Comparison of ENCODE assay signal across 10 cellular contexts in genomic region chr21:35565204-35565611, GRCh38.
DNase-seq lines count a peak whose midpoint lies in the region; ATAC-seq lines count a peak whose summit lies in the region.
"Had no signal": no experiment of that assay in that cellular context is flagged by ENCODE, and none has a peak within 500 bp of the region (broad histone marks: within the 10 kb centered on the region; RNA-seq: fewer than 3 reads in every experiment).

No MANE protein-coding gene starts in this region.

- H2BK120ac ChIP-seq in trophoblast cell (ENCODE audit: insufficient read depth, low read length, poor library complexity): no peak overlapping the region

- ATAC-seq in GM21381 (IDR thresholded peaks at IDR 0.05; ENCODE audit: unreplicated experiment): no peak
- no peak for ATAC-seq in HG02884 (IDR thresholded peaks at IDR 0.05; ENCODE audit: unreplicated experiment)

- H3K9me3 Mint-ChIP-seq in activated CD4-positive, alpha-beta memory T cell treated with anti-CD3 and anti-CD28 coated beads for 36 hours: no peaks in the 10 kb centered on the region

- no peak overlapping the region for H2AK5ac ChIP-seq in trophoblast cell (ENCODE audit: low read length)

- H3K27me3 ChIP-seq in esophagus (ENCODE audit: control insufficient read depth in 1 of 2, insufficient read depth in 2 of 2, low read length in 2 of 2) (no peaks in the 10 kb centered on the region), trophoblast cell (ENCODE audit: insufficient read depth, low read length) (no peaks in the 10 kb centered on the region)

- H3K4ac ChIP-seq in trophoblast cell (ENCODE audit: low read depth, low read length): no peak overlapping the region

- no peak overlapping the region for H3K4me2 ChIP-seq in trophoblast cell (ENCODE audit: low read length)

- no peak overlapping the region for H4K91ac ChIP-seq in trophoblast cell (ENCODE audit: low read depth, low read length)

- no peaks in the 10 kb centered on the region for H3K36me3 Mint-ChIP-seq in activated CD4-positive, alpha-beta memory T cell treated with anti-CD3 and anti-CD28 coated beads for 36 hours

- no peak overlapping the region for H3K23ac ChIP-seq in trophoblast cell (ENCODE audit: low read length)

- no peaks in the 10 kb centered on the region for H3K79me2 ChIP-seq in trophoblast cell (ENCODE audit: control insufficient read depth, insufficient read depth, low read length, poor library complexity)

- H3K27ac ChIP-seq in esophagus (ENCODE audit: low read depth in 2 of 2, low read length in 1 of 2) (peak overlapping the region; percentile 64 to 79), trophoblast cell (ENCODE audit: low read depth, low read length) (no peak overlapping the region)

- 37 to 41% methylated on average over 5 of the region's 5 CpGs for WGBS in esophagus, 2 donors
- no CpG with 5 or more reads among the region's 5 CpGs for WGBS in trophoblast cell (ENCODE audit: extremely low coverage, insufficient coverage, insufficient read length)

- H3K14ac ChIP-seq in trophoblast cell (ENCODE audit: low read length): no peak overlapping the region

- POLR2A ChIA-PET in activated CD4-positive, alpha-beta memory T cell treated with anti-CD3 and anti-CD28 coated beads for 36 hours (lab: Charles Lee): no interaction called here

- H4K8ac ChIP-seq in trophoblast cell (ENCODE audit: low read depth, low read length): no peak overlapping the region

- H3K4me3 ChIP-seq in esophagus (ENCODE audit: low read depth in 1 of 2, low read length in 2 of 2) (no peak overlapping the region), trophoblast cell (ENCODE audit: low read depth, low read length) (no peak overlapping the region)

- H3K18ac ChIP-seq in trophoblast cell (ENCODE audit: low read length): no peak overlapping the region

- H3K4me3 Mint-ChIP-seq in activated CD4-positive, alpha-beta memory T cell treated with anti-CD3 and anti-CD28 coated beads for 36 hours: no peak overlapping the region
- H3K4me3 Mint-ChIP-seq: nephron progenitor cell had no signal

- peaks cover 16% of the 10 kb centered on the region for H3K27me3 Mint-ChIP-seq in activated CD4-positive, alpha-beta memory T cell treated with anti-CD3 and anti-CD28 coated beads for 36 hours

- CTCF ChIA-PET in activated CD4-positive, alpha-beta memory T cell treated with anti-CD3 and anti-CD28 coated beads for 36 hours (lab: Charles Lee): no interaction called here

- no peak overlapping the region for H3K9ac ChIP-seq in trophoblast cell (ENCODE audit: low read length)

- H3K79me1 ChIP-seq in trophoblast cell (ENCODE audit: low read length): no peaks in the 10 kb centered on the region

- intact Hi-C loops in activated CD4-positive, alpha-beta memory T cell treated with anti-CD3 and anti-CD28 coated beads for 36 hours (cut with micrococcal nuclease): no loop called here

- H3K4me1 Mint-ChIP-seq in activated CD4-positive, alpha-beta memory T cell treated with anti-CD3 and anti-CD28 coated beads for 36 hours (ENCODE audit: low read depth): no peaks in the 10 kb centered on the region

- no peak overlapping the region for H2BK12ac ChIP-seq in trophoblast cell (ENCODE audit: low read length)

- no peak overlapping the region for H2AFZ ChIP-seq in trophoblast cell (ENCODE audit: insufficient read depth, low read length, poor library complexity)

- H3K36me3 ChIP-seq in esophagus (ENCODE audit: control insufficient read depth in 2 of 2, insufficient read depth in 2 of 2, low read length in 1 of 2) (no peaks in the 10 kb centered on the region), trophoblast cell (ENCODE audit: control insufficient read depth in 1 of 2, insufficient read depth in 2 of 2, low read length in 2 of 2) (no peaks in the 10 kb centered on the region)

- no peak overlapping the region for H4K12ac ChIP-seq in trophoblast cell (ENCODE audit: low read depth, low read length)

- H2BK5ac ChIP-seq in trophoblast cell (ENCODE audit: low read depth, low read length, poor library complexity): no peak overlapping the region

- H3K4me1 ChIP-seq in esophagus (ENCODE audit: control insufficient read depth in 2 of 2, insufficient read depth in 2 of 2, low read length in 1 of 2): peaks cover 0 to 12% of the 10 kb centered on the region in 2 donors
- H3K4me1 ChIP-seq in trophoblast cell (ENCODE audit: control insufficient read depth in 1 of 2, insufficient read depth in 2 of 2, low read length in 2 of 2): peaks cover 0 to 2% of the 10 kb centered on the region in 2 experiments

- H3K9me3 ChIP-seq in esophagus (ENCODE audit: control insufficient read depth in 2 of 2, insufficient read depth in 1 of 2, low read depth in 1 of 2, low read length in 1 of 2): peaks cover 0 to 2% of the 10 kb centered on the region in 2 donors
- no peaks in the 10 kb centered on the region for H3K9me3 ChIP-seq in trophoblast cell (ENCODE audit: insufficient read depth, low read depth, low read length)

- no peak overlapping the region for H3K27ac Mint-ChIP-seq in activated CD4-positive, alpha-beta memory T cell treated with anti-CD3 and anti-CD28 coated beads for 36 hours
- H3K27ac Mint-ChIP-seq: nephron progenitor cell had no signal

- DNase-seq in EH (ENCODE audit: low read depth) (peak; percentile 98), RKO (ENCODE audit: low spot score) (peak; percentile 7), trophoblast cell (peak; percentile 88 to 97)
- no peak for DNase-seq in activated CD4-positive, alpha-beta memory T cell treated with anti-CD3 and anti-CD28 coated beads for 36 hours
- no peak for DNase-seq in stimulated activated CD4-positive, alpha-beta T cell treated with anti-CD3 and anti-CD28 coated beads, Interleukin-4, amount 100 ng/mL, for 4 hours
- DNase-seq: nephron progenitor cell; stimulated activated naive CD4-positive, alpha-beta T cell treated with Interleukin-2 at 50 U/mL for 16 hours had no signal

Comparison
In these comparisons a context has a peak if more than half of its experiments do, and no peak if none do; other contexts are left out.
1. DNase-seq: peak in EH (single experiment), RKO (single experiment) and trophoblast cell (2 of 2); none in activated CD4-positive, alpha-beta memory T cell treated with anti-CD3 and anti-CD28 coated beads for 36 hours (single experiment) and stimulated activated CD4-positive, alpha-beta T cell treated with anti-CD3 and anti-CD28 coated beads, Interleukin-4, amount 100 ng/mL, for 4 hours (0 of 2).